Comparison of ENCODE assay signal across 18 cellular contexts in the genomic region with DNA sequence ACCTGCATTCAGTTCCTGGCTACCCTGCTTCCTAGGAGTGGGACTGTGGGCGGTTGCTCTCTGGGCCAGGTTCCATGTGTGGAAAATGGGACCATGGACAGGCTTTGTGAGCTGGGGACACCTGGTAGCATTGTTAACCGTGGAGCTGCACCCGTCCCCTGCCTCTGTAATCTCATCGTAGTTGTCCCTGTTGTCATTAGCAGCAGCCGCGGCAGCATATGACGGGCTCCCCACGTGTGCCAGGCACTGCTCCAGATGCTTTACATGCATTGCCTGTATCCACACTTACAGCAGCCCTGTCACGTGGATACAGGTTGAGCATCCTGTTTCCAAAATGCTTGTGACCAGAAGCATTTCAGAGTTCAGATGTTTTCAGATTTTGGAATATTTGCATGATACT. TPM values are rescaled to one million over a fixed set of nuclear protein-coding genes. Genes with fewer than 3 reads are reported as not detected.
DNase-seq lines count a peak whose midpoint lies in the region; ATAC-seq and TF ChIP-seq lines count a peak whose summit lies in the region.
"Had no signal": no experiment of that assay in that cellular context is flagged by ENCODE, and none has a peak within 500 bp of the region (broad histone marks: within the 10 kb centered on the region; RNA-seq: fewer than 3 reads in every experiment).

No MANE protein-coding gene starts in this region.

- H4K91ac ChIP-seq in H9 (ENCODE audit: insufficient read length, low read depth, low read length): no peak overlapping the region

- no peak overlapping the region for H2BK20ac ChIP-seq in H9 (ENCODE audit: low read depth, low read length, poor library complexity, severe bottlenecking)

- H3K27me3 ChIP-seq in sigmoid colon (no peaks in the 10 kb centered on the region), foreskin keratinocyte (no peaks in the 10 kb centered on the region), H9 (ENCODE audit: insufficient read depth, low read length) (no peaks in the 10 kb centered on the region)
- H3K27me3 ChIP-seq: neural progenitor cell had no signal

- H2BK5ac ChIP-seq in H9 (ENCODE audit: insufficient read length, low read length): no peak overlapping the region

- TF ChIP-seq CTCF in sigmoid colon (IDR thresholded peaks at IDR 0.05) (no peak), foreskin keratinocyte (conservative IDR thresholded peaks at IDR 0.05) (no peak), H9 (conservative IDR thresholded peaks at IDR 0.05) (no peak)

- H3K4me1 ChIP-seq in sigmoid colon: peaks cover 0 to 27% (median 20%) of the 10 kb centered on the region in 4 donors
- no peaks in the 10 kb centered on the region for H3K4me1 ChIP-seq in foreskin keratinocyte
- no peaks in the 10 kb centered on the region for H3K4me1 ChIP-seq in H9 (ENCODE audit: insufficient read depth, low read length)

- no peak for TF ChIP-seq EP300 in sigmoid colon (IDR thresholded peaks at IDR 0.05)

- H3K27ac ChIP-seq in sigmoid colon (peak overlapping the region in 3 of 4 donors; percentile 30 to 74 (median 70)), foreskin keratinocyte (no peak overlapping the region), H9 (ENCODE audit: insufficient read length, low read depth, low read length) (no peak overlapping the region)
- H3K27ac ChIP-seq: neural progenitor cell had no signal

- no peak overlapping the region for H4K8ac ChIP-seq in H9 (replicated peaks; ENCODE audit: insufficient read length, low read depth, low read length)

- H3T11ph ChIP-seq in H9 (ENCODE audit: low read length): no peak overlapping the region

- H2BK12ac ChIP-seq in H9 (ENCODE audit: insufficient read length, low read depth, low read length): no peak overlapping the region

- no peak overlapping the region for H3K27ac Mint-ChIP-seq in H9
- H3K27ac Mint-ChIP-seq: neural progenitor cell had no signal

- no peak overlapping the region for H3K4ac ChIP-seq in H9 (ENCODE audit: low read depth, low read length)

- no peak overlapping the region for H2AFZ ChIP-seq in H9 (ENCODE audit: low read length)
- H2AFZ ChIP-seq: neural progenitor cell had no signal

- no peak overlapping the region for H2AK5ac ChIP-seq in H9 (ENCODE audit: insufficient read length, low read length)

- 92% methylated on average over 9 of the region's 9 CpGs for WGBS in sigmoid colon, 2 donors
- WGBS in H9 (ENCODE audit: extremely low coverage, insufficient read length, low lambda C conversion rate): no CpG with 5 or more reads among the region's 9 CpGs

- H3K79me1 ChIP-seq in H9 (ENCODE audit: insufficient read depth, low read depth, low read length, poor library complexity, severe bottlenecking): no peaks in the 10 kb centered on the region

- peak; percentile 65 for ATAC-seq in left ventricle myocardium superior
- ATAC-seq in HG03565 (IDR thresholded peaks at IDR 0.05; ENCODE audit: unreplicated experiment): no peak
- no peak for ATAC-seq in foreskin keratinocyte
- ATAC-seq: HepG2 had no signal

- H3K4me3 Mint-ChIP-seq in H9: no peak overlapping the region
- H3K4me3 Mint-ChIP-seq: neural progenitor cell had no signal

- no peaks in the 10 kb centered on the region; the same call in 1 of the 2 replicates for H3K27me3 Mint-ChIP-seq in H9 (ENCODE audit: low read depth)

- H3K23me2 ChIP-seq in H9 (ENCODE audit: insufficient read length, low read depth, low read length, poor library complexity, severe bottlenecking): no peaks in the 10 kb centered on the region

- no peaks in the 10 kb centered on the region for H3K79me2 ChIP-seq in H9 (ENCODE audit: insufficient read depth, low read length)

- in situ Hi-C loops in G401 (cut with HindIII; ENCODE audit: low sequenced_read_pairs): no loop called here

- H3K9me3 Mint-ChIP-seq in H9: no peaks in the 10 kb centered on the region
- H3K9me3 Mint-ChIP-seq: neural progenitor cell had no signal

- H4K5ac ChIP-seq in H9 (ENCODE audit: insufficient read length, low read depth, low read length): no peak overlapping the region

- H4K20me1 ChIP-seq in H9 (ENCODE audit: control insufficient read depth, insufficient read depth, insufficient read length): no peaks in the 10 kb centered on the region

- DNase-seq in G401 (ENCODE audit: low spot score) (peak; percentile 49), SK-N-DZ (ENCODE audit: low spot score) (peak; percentile 36), left ventricle myocardium superior (peak; percentile 41), sigmoid colon (no peak), foreskin keratinocyte (no peak), H9 (no peak)
- DNase-seq: activated CD4-positive, CD25-positive, alpha-beta regulatory T cell treated with anti-CD3 and anti-CD28 coated beads, Interleukin-2, amount 50 U/mL, for 72 hours; activated naive CD4-positive, alpha-beta T cell; aorta; mesendoderm; NCI-H1436 treated with DMSO at 0.1 percent for 48 hours; NCI-H510A treated with DMSO at 0.1 percent for 48 hours; OCI-M1; stimulated activated CD4-positive, alpha-beta T cell treated with anti-CD3 and anti-CD28 coated beads, Interleukin-2, amount 100 ng/mL, for 24 hours; T1000 had no signal

- no peak overlapping the region for H3K14ac ChIP-seq in H9 (ENCODE audit: insufficient read depth, low read length)

- no peak overlapping the region for H3K9ac ChIP-seq in H9 (ENCODE audit: extremely low read depth, insufficient read length, low read length)
- H3K9ac ChIP-seq: neural progenitor cell had no signal

- H3K36me3 Mint-ChIP-seq in H9 (ENCODE audit: insufficient read depth in 1 of 3, low read depth in 3 of 3): peaks cover 12 to 32% (median 22%) of the 10 kb centered on the region in 3 experiments; a peak in 6 of 7 replicates

- H3K4me3 ChIP-seq in sigmoid colon: no peak overlapping the region
- H3K4me3 ChIP-seq: neural progenitor cell had no signal

- H2BK15ac ChIP-seq in H9 (ENCODE audit: low read depth, low read length): no peak overlapping the region

- H3K36me3 ChIP-seq in sigmoid colon: peaks cover 5 to 33% (median 11%) of the 10 kb centered on the region in 4 donors
- H3K36me3 ChIP-seq: neural progenitor cell had no signal

- peaks cover 4 to 12% of the 10 kb centered on the region in 2 experiments; a peak in 3 of 4 replicates for H3K4me1 Mint-ChIP-seq in H9

- no peak overlapping the region for H2BK120ac ChIP-seq in H9 (ENCODE audit: low read depth, low read length, poor library complexity, severe bottlenecking)

- intact Hi-C loops in left ventricle myocardium superior (cut with micrococcal nuclease) (no loop called here), sigmoid colon (cut with DNase I) (no loop called here)

- H3K18ac ChIP-seq in H9 (ENCODE audit: insufficient read length, low read depth, low read length): no peak overlapping the region

- H3K4me2 ChIP-seq in H9 (ENCODE audit: insufficient read depth, insufficient read length, low read length): no peak overlapping the region
- H3K4me2 ChIP-seq: neural progenitor cell had no signal

- H3K9me3 ChIP-seq in sigmoid colon (no peaks in the 10 kb centered on the region), H9 (ENCODE audit: control insufficient read depth, low read depth, low read length) (no peaks in the 10 kb centered on the region)

- H3K56ac ChIP-seq in H9 (ENCODE audit: insufficient read length, low read depth, low read length): no peak overlapping the region

- TF ChIP-seq POLR2A in sigmoid colon (IDR thresholded peaks at IDR 0.05): no peak

- H3K23ac ChIP-seq in H9 (ENCODE audit: insufficient read length, low read depth, low read length): no peak overlapping the region

RNA-seq across cellular contexts. Expression of a gene that starts 54.4 kb away (rescaled TPM):
- total RNA-seq in G401 (2014; rRNA removed; shearing (Covaris generic)): 7.3 and 12.4 TPM in 2 replicates
- 4.8 and 5.1 TPM in 2 replicates for polyA plus RNA-seq in SK-N-DZ (2014; cell fraction: cytosol; rRNA removed)
- 3.1 and 4.1 TPM in 2 replicates for polyA plus RNA-seq in SK-N-DZ (2014; cell fraction: nucleus; rRNA removed)
- 21.1 TPM for total RNA-seq in left ventricle myocardium superior
- 10 to 100 TPM; 15.7 to 23.8 (median 18.4) TPM for total RNA-seq in sigmoid colon
- polyA plus RNA-seq in sigmoid colon: 10 to 100 TPM in 1 of 3 donors, 1 to 10 TPM in 2; 2.3 to 12.0 (median 9.0) TPM
- 82.5 and 87.1 TPM in 2 replicates for total RNA-seq in foreskin keratinocyte
- 32.8 and 37.3 TPM in 2 replicates for polyA plus RNA-seq in foreskin keratinocyte
- 9.4 and 10.1 TPM in 2 replicates for total RNA-seq in H9 (2021)

Comparison
In these comparisons a context has a peak if more than half of its experiments do, and no peak if none do; other contexts are left out.
1. DNase-seq: peak in G401 (single experiment), SK-N-DZ (single experiment) and left ventricle myocardium superior (single experiment); none in sigmoid colon (single experiment), foreskin keratinocyte (0 of 2) and H9 (single experiment).
2. H3K27ac ChIP-seq: peak in sigmoid colon (3 of 4); none in foreskin keratinocyte (single experiment) and H9 (single experiment).